ENCODE assay signal across 22 cellular contexts in genomic region chr16:84174396-84174795, GRCh38. TPM values are rescaled to one million over a fixed set of nuclear protein-coding genes. Genes with fewer than 3 reads are reported as not detected.
"Had no signal": no experiment of that assay in that cellular context is flagged by ENCODE, and none has a peak within 500 bp of the region (broad histone marks: within the 10 kb centered on the region; RNA-seq: fewer than 3 reads in every experiment).

No MANE protein-coding gene starts in this region.

- H3K27ac ChIP-seq: RWPE1 had no signal

- H3K27me3 ChIP-seq: MG63 had no signal

- H3K4me3 ChIP-seq: MG63 had no signal

- H3K36me3 ChIP-seq: MG63 had no signal

- DNase-seq: Karpas-422; MG63; NCI-H1092; NCI-H1105 treated with DMSO at 0.1 percent for 48 hours; NCI-H1417 treated with DMSO at 0.1 percent for 48 hours; NCI-H146; NCI-H1694 treated with DMSO at 0.1 percent for 48 hours; NCI-H1930; NCI-H2081; NCI-H2107; NCI-H2227 treated with DMSO at 0.1 percent for 48 hours; NCI-H524 treated with DMSO at 0.1 percent for 48 hours; NCI-H69; NCI-H774; NK-92 treated with Interleukin-12 subunit alpha and Interleukin-12 subunit beta, amount 100 ng/mL, for 24 hours; PC-3; SHP77 had no signal

- H3K9me3 ChIP-seq: MG63 had no signal

- ATAC-seq: Panc1, PC-3 had no signal

RNA-seq across cellular contexts. Expression of gene ADAD2, which starts 16.6 kb away (rescaled TPM):
- total RNA-seq: HT-29, NCI-H460, OCI-LY7, PC-3 had no signal

RNA-seq across cellular contexts. Expression of gene DNAAF1, which starts 29.3 kb away (rescaled TPM):
- total RNA-seq: NCI-H460, PC-3 had no signal
